17 cellular contexts compared by ENCODE assay signal in the genomic region with DNA sequence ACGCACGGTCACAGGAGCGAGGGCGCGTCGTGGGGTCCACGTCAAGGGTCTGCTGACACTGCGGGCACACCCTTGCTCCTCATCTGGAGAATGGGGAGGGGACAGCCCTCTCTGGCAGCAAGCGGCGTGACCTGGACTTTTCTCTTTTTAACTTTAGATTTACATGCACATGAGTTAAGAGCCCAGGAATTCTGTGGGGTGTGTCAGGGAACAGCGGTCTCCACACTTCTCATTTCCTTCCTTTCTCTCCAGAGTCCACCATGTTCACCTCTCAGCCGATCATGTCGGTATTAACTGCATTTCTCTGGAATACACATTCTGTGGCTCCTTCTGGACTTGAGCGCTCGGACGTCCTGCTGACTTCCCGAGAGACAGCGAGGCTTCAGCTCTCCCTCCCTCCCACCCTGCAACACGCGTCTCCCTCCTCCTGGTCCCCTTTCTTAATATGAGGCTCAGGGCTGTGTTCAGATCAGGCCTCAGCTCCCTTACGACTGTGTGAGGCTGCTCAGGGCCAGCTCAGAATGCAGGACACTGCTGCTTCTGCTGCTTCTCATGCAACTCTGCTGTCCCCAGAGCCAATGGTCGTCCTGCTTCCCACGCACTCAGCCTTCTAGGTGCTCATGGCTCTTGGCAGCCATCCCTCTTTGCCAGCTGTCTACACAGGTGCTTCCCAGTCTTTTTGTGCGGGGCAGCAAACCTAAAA.
DNase-seq lines count a peak whose midpoint lies in the region; ATAC-seq and TF ChIP-seq lines count a peak whose summit lies in the region.
"Had no signal": no experiment of that assay in that cellular context is flagged by ENCODE, and none has a peak within 500 bp of the region (broad histone marks: within the 10 kb centered on the region; RNA-seq: fewer than 3 reads in every experiment).

No MANE protein-coding gene starts in this region.

- ATAC-seq in GM18520 (IDR thresholded peaks at IDR 0.05; ENCODE audit: unreplicated experiment) (no peak), HG03520 (IDR thresholded peaks at IDR 0.05; ENCODE audit: unreplicated experiment) (no peak)

- DNase-seq in activated naive CD4-positive, alpha-beta T cell (lab: John Stamatoyannopoulos, UW): no peak
- DNase-seq in SHP77 (lab: John Stamatoyannopoulos, UW) (peak; percentile 91 to 94), fibroblast of mammary gland (ENCODE audit: low read depth) (peak; percentile 70), type B pancreatic cell (ENCODE audit: extremely low spot score, unreplicated experiment) (no peak), mucosa of gallbladder (ENCODE audit: low spot score) (no peak)
- DNase-seq: activated T-cell treated with anti-CD3 and anti-CD28 coated beads, Interleukin-2, amount 50 U/mL, for 1 hour; GDM1; KG1; midbrain; NCI-H1105 treated with DMSO at 0.1 percent for 48 hours; NCI-H2227 treated with DMSO at 0.1 percent for 48 hours; stimulated activated naive CD4-positive, alpha-beta T cell had no signal

- peaks cover 46% of the 10 kb centered on the region for H3K4me1 Mint-ChIP-seq in activated naive CD4-positive, alpha-beta T cell treated with anti-CD3 and anti-CD28 coated beads, Interleukin-2, amount 50 U/mL, for 24 hours
- H3K4me1 Mint-ChIP-seq in type B pancreatic cell (ENCODE audit: unreplicated experiment): peaks cover 10% of the 10 kb centered on the region

- H3K36me3 Mint-ChIP-seq in activated naive CD4-positive, alpha-beta T cell treated with anti-CD3 and anti-CD28 coated beads, Interleukin-2, amount 50 U/mL, for 24 hours: peaks cover 20% of the 10 kb centered on the region
- peaks cover 5% of the 10 kb centered on the region for H3K36me3 Mint-ChIP-seq in type B pancreatic cell

- peak overlapping the region; percentile 74 for H3K27ac Mint-ChIP-seq in activated naive CD4-positive, alpha-beta T cell treated with anti-CD3 and anti-CD28 coated beads, Interleukin-2, amount 50 U/mL, for 24 hours
- H3K27ac Mint-ChIP-seq in type B pancreatic cell: peak overlapping the region; percentile 51

- H3K4me3 Mint-ChIP-seq in activated naive CD4-positive, alpha-beta T cell treated with anti-CD3 and anti-CD28 coated beads, Interleukin-2, amount 50 U/mL, for 24 hours: peak overlapping the region; percentile 23
- no peak overlapping the region for H3K4me3 Mint-ChIP-seq in type B pancreatic cell

- no peaks in the 10 kb centered on the region for H3K27me3 Mint-ChIP-seq in activated naive CD4-positive, alpha-beta T cell treated with anti-CD3 and anti-CD28 coated beads, Interleukin-2, amount 50 U/mL, for 24 hours
- no peaks in the 10 kb centered on the region for H3K27me3 Mint-ChIP-seq in type B pancreatic cell

- no peak overlapping the region for H3K4me3 ChIP-seq in fibroblast of mammary gland (ENCODE audit: control insufficient read depth, low read depth, low read length)
- H3K4me3 ChIP-seq: SK-N-MC, upper lobe of left lung had no signal

- TF ChIP-seq CTCF in fibroblast of mammary gland (conservative IDR thresholded peaks at IDR 0.05; ENCODE audit: control insufficient read depth, insufficient read depth, low read depth, low read length) (no peak), type B pancreatic cell (conservative IDR thresholded peaks at IDR 0.05) (no peak)

- H3K9me3 Mint-ChIP-seq in activated naive CD4-positive, alpha-beta T cell treated with anti-CD3 and anti-CD28 coated beads, Interleukin-2, amount 50 U/mL, for 24 hours: no peaks in the 10 kb centered on the region
- no peaks in the 10 kb centered on the region for H3K9me3 Mint-ChIP-seq in type B pancreatic cell

Comparison
In these comparisons a context has a peak if more than half of its experiments do, and no peak if none do; other contexts are left out.
1. DNase-seq: peak in SHP77 (2 of 2) and fibroblast of mammary gland (single experiment); none in activated naive CD4-positive, alpha-beta T cell (0 of 4), type B pancreatic cell (single experiment) and mucosa of gallbladder (single experiment).